Comparison of ENCODE assay signal across 2 cellular contexts in genomic region chr7:110129159-110129558, GRCh38.
TF ChIP-seq lines count a peak whose summit lies in the region.

No MANE protein-coding gene starts in this region.

TF ChIP-seq in SK-N-SH treated with all-trans-retinoic acid at 6 μM for 48 hours, 23 proteins besides CTCF, POLR2A, EP300 and RAD21 (continued from another document):
- TF ChIP-seq CREB5 (CRISPR knock-in tag; IDR thresholded peaks at IDR 0.05; ENCODE audit: low read depth), result no peak
- 0 out of 2 replicates have a peak, but pooled peaks have one; percentile 71 for TF ChIP-seq CSRNP3 (CRISPR knock-in tag; IDR thresholded peaks at IDR 0.05)
- TF ChIP-seq ISL1 (CRISPR knock-in tag; IDR thresholded peaks at IDR 0.05), result peak; percentile 75
- TF ChIP-seq TCF4 (CRISPR knock-in tag; IDR thresholded peaks at IDR 0.05; ENCODE audit: borderline replicate concordance), result peak; percentile 28; the same call in 1 of the 2 replicates

TF ChIP-seq in SK-N-SH, 30 proteins besides CTCF, POLR2A, EP300 and RAD21 (continued from another document):
- TF ChIP-seq REST (IDR thresholded peaks at IDR 0.05; ENCODE audit: low read depth, low read length), result no peak
- no peak for TF ChIP-seq TAF1 (IDR thresholded peaks at IDR 0.05; ENCODE audit: borderline replicate concordance, low read depth, low read length)
- TF ChIP-seq USF2 (IDR thresholded peaks at IDR 0.05; ENCODE audit: borderline replicate concordance, low read depth, low read length), result no peak
